ENCODE assay signal across 12 cellular contexts in genomic region chr18:3093624-3094354, GRCh38.
A peak's percentile ranks its signal among the peaks of the same experiment; 100 is the strongest.
DNase-seq lines count a peak whose midpoint lies in the region; ATAC-seq, FAIRE-seq and TF ChIP-seq lines count a peak whose summit lies in the region.
"Had no signal": no experiment of that assay in that cellular context is flagged by ENCODE, and none has a peak within 500 bp of the region (broad histone marks: within the 10 kb centered on the region; RNA-seq: fewer than 3 reads in every experiment).

No MANE protein-coding gene starts in this region.

- H3K4me3 ChIP-seq in endothelial cell of umbilical vein (replicated peaks in 1 of 3; ENCODE audit: insufficient read depth in 1 of 3, low read depth in 1 of 3, low read length in 3 of 3) (no peak overlapping the region), neuron (ENCODE audit: low read length) (no peak overlapping the region)

- H3K79me2 ChIP-seq in endothelial cell of umbilical vein (ENCODE audit: control insufficient read depth, insufficient read depth, low read length), result no peaks in the 10 kb centered on the region

- no peaks in the 10 kb centered on the region for H3K36me3 ChIP-seq in endothelial cell of umbilical vein (ENCODE audit: control insufficient read depth in 2 of 2, extremely low read depth in 1 of 2, insufficient read depth in 2 of 2, low read length in 2 of 2)
- no peaks in the 10 kb centered on the region for H3K36me3 ChIP-seq in neuron (ENCODE audit: insufficient read depth, low read length)

- no peaks in the 10 kb centered on the region for H3K4me1 ChIP-seq in endothelial cell of umbilical vein (ENCODE audit: control insufficient read depth, extremely low read depth, insufficient read depth, low read length)
- H3K4me1 ChIP-seq in neuron (ENCODE audit: insufficient read depth, low read length), result no peaks in the 10 kb centered on the region

- H3K9me3 ChIP-seq in endothelial cell of umbilical vein (replicated peaks; ENCODE audit: control insufficient read depth, insufficient read depth, low read length), result no peaks in the 10 kb centered on the region
- no peaks in the 10 kb centered on the region for H3K9me3 ChIP-seq in neuron (ENCODE audit: low read length)

- no peak overlapping the region for H3K9ac ChIP-seq in endothelial cell of umbilical vein (replicated peaks; ENCODE audit: extremely low read depth, insufficient read depth, low read length)

- no peak for ATAC-seq in GM18873 (IDR thresholded peaks at IDR 0.05; ENCODE audit: low FRiP score, unreplicated experiment)

- no TSS peak for BruUV-seq in endothelial cell of umbilical vein (replicated peaks; lab: Mats Ljungman, UMichigan)

- peak; percentile 37 for DNase-seq in EH (ENCODE audit: low read depth)
- peak; percentile 9 to 36 for DNase-seq in NCI-H526 (lab: John Stamatoyannopoulos, UW)
- peak; percentile 79 for DNase-seq in endothelial cell of umbilical vein (ENCODE audit: low read depth, low spot score)
- DNase-seq in AG08396 (ENCODE audit: low spot score), result no peak
- DNase-seq in effector CD4-positive, alpha-beta T cell, result no peak
- DNase-seq in activated CD4-positive, alpha-beta T cell treated with anti-CD3 and anti-CD28 coated beads, Interleukin-2, amount 50 U/mL, for 4 hours, result no peak
- DNase-seq: activated B cell treated with CpG ODN at 0.5 μM for 24 hours, mesenchymal stem cell, T-helper 2 cell, trophoblast cell had no signal

- FAIRE-seq in endothelial cell of umbilical vein (lab: Jason Lieb, UNC), result no peak

- no peak overlapping the region for H3K27ac ChIP-seq in endothelial cell of umbilical vein (ENCODE audit: insufficient read depth, low read depth, low read length)

- H3K27me3 ChIP-seq in endothelial cell of umbilical vein (ENCODE audit: control insufficient read depth in 2 of 2, insufficient read depth in 2 of 2, low read length in 2 of 2) (no peaks in the 10 kb centered on the region), neuron (ENCODE audit: insufficient read depth, low read length) (no peaks in the 10 kb centered on the region)

- CTCF ChIA-PET in endothelial cell of umbilical vein (lab: Charles Lee), result interaction anchor here (0.6 to 2.0 kb wide), 5 partner anchors 11 to 58 kb away, joined by 3 to 6 read pairs (median 4); no protein-coding TSS in a partner anchor

- H3K9me1 ChIP-seq in endothelial cell of umbilical vein (replicated peaks; ENCODE audit: control insufficient read depth, extremely low read depth, insufficient read depth, low read length), result no peaks in the 10 kb centered on the region

- intact Hi-C loops in endothelial cell of umbilical vein (cut with micrococcal nuclease), result no loop called here

- dilution Hi-C loops in endothelial cell of umbilical vein (cut with MboI; ENCODE audit: extremely low pct_ligation_motif_present, low sequenced_read_pairs), result no loop called here

- POLR2A ChIA-PET in endothelial cell of umbilical vein (lab: Charles Lee), result no interaction called here

- H4K20me1 ChIP-seq in endothelial cell of umbilical vein (replicated peaks; ENCODE audit: control insufficient read depth, extremely low read depth, insufficient read depth, low read length), result no peaks in the 10 kb centered on the region

- no peak overlapping the region for H3K4me2 ChIP-seq in endothelial cell of umbilical vein (ENCODE audit: insufficient read depth, low read length)

- TF ChIP-seq CTCF in endothelial cell of umbilical vein (IDR thresholded peaks at IDR 0.05; ENCODE audit: extremely low read depth in 1 of 2, insufficient read depth in 1 of 2, low read depth in 1 of 2, low read length in 2 of 2), result no peak

- TF ChIP-seq POLR2A in endothelial cell of umbilical vein (IDR thresholded peaks at IDR 0.05; ENCODE audit: low read depth, low read length), result no peak

- H2AFZ ChIP-seq in endothelial cell of umbilical vein (ENCODE audit: low read depth, low read length) (peak overlapping the region; percentile 3), neuron (ENCODE audit: low read depth, low read length) (peak overlapping the region; percentile 40)

TF ChIP-seq in endothelial cell of umbilical vein, 7 proteins besides CTCF, POLR2A, EP300 and RAD21:
- TF ChIP-seq EZH2 (IDR thresholded peaks at IDR 0.05; ENCODE audit: borderline replicate concordance, low read depth, low read length, severe bottlenecking) (no peak), GATA2 (IDR thresholded peaks at IDR 0.05; ENCODE audit: insufficient read depth, insufficient read length, low read depth, low read length) (no peak), FOS (IDR thresholded peaks at IDR 0.05; ENCODE audit: borderline replicate concordance, insufficient read depth, low read length) (no peak)

Comparison
In these comparisons a context has a peak if more than half of its experiments do, and no peak if none do; other contexts are left out.
1. DNase-seq: peak in EH (single experiment), NCI-H526 (2 of 2) and endothelial cell of umbilical vein (single experiment); none in AG08396 (single experiment), effector CD4-positive, alpha-beta T cell (single experiment) and activated CD4-positive, alpha-beta T cell treated with anti-CD3 and anti-CD28 coated beads, Interleukin-2, amount 50 U/mL, for 4 hours (0 of 2).